7 cellular contexts compared by ENCODE assay signal in genomic region chr2:97589257-97589597, GRCh38. TPM values are rescaled to one million over a fixed set of nuclear protein-coding genes. Genes with fewer than 3 reads are reported as not detected.
DNase-seq lines count a peak whose midpoint lies in the region; ATAC-seq and TF ChIP-seq lines count a peak whose summit lies in the region.
"Not testable (repeated sequence)": the region's sequence is repeated elsewhere in the genome, so short reads cannot be mapped to it uniquely, and the experiment has no call there.

No MANE protein-coding gene starts in this region.

- H3K4me2 ChIP-seq in Karpas-422 (ENCODE audit: low read depth, low read length, poor library complexity, severe bottlenecking) (peak overlapping the region; percentile 64), mammary epithelial cell (ENCODE audit: insufficient read depth, low read depth, low read length) (peak overlapping the region; percentile 32)

- not testable (repeated sequence) for H3K9me3 ChIP-seq in Karpas-422 (ENCODE audit: low read length); mammary epithelial cell (replicated peaks; ENCODE audit: insufficient read depth, low read length); gastroesophageal sphincter

- intact Hi-C loops in mammary epithelial cell (cut with micrococcal nuclease), result not testable (repeated sequence)

- H3K4me3 Mint-ChIP-seq in activated CD4-positive, alpha-beta T cell treated with anti-CD3 and anti-CD28 coated beads, Interleukin-2, amount 10 ng/mL, durations not matched to agents 7 days and 5 days, result peak overlapping the region; percentile 97
- H3K4me3 Mint-ChIP-seq in mesothelial cell of epicardium, result peak overlapping the region; percentile 99

- WGBS in mammary epithelial cell (ENCODE audit: low coverage, missing lambda C conversion rate), result no CpG with 5 or more reads among the region's 14 CpGs
- WGBS in gastroesophageal sphincter (ENCODE audit: low coverage in 1 of 2), 2 donors, result no CpG with 5 or more reads among the region's 14 CpGs

- not testable (repeated sequence) for BruUV-seq in mammary epithelial cell (replicated peaks; lab: Mats Ljungman, UMichigan)

- DNase-seq in Karpas-422; activated CD4-positive, alpha-beta T cell treated with anti-CD3 and anti-CD28 coated beads, Interleukin-2, amount 10 ng/mL, durations not matched to agents 7 days and 5 days; mammary epithelial cell; mesothelial cell of epicardium (ENCODE audit: low spot score in 2 of 2, unreplicated experiment in 2 of 2); skeletal muscle cell (ENCODE audit: low read depth): not testable (repeated sequence)

- not testable (repeated sequence) for TF ChIP-seq EP300 in gastroesophageal sphincter (IDR thresholded peaks at IDR 0.05)

- POLR2A ChIA-PET in activated CD4-positive, alpha-beta T cell treated with anti-CD3 and anti-CD28 coated beads, Interleukin-2, amount 10 ng/mL, durations not matched to agents 7 days and 5 days (lab: Charles Lee), result not testable (repeated sequence)

- not testable (repeated sequence) for H3K36me3 Mint-ChIP-seq in activated CD4-positive, alpha-beta T cell treated with anti-CD3 and anti-CD28 coated beads, Interleukin-2, amount 10 ng/mL, durations not matched to agents 7 days and 5 days (ENCODE audit: low read depth); mesothelial cell of epicardium

- H3K27me3 ChIP-seq in Karpas-422 (ENCODE audit: low read length); mammary epithelial cell (ENCODE audit: insufficient read depth, low read length); gastroesophageal sphincter: not testable (repeated sequence)

- ATAC-seq in gastroesophageal sphincter, result not testable (repeated sequence)

- H3K36me3 ChIP-seq in Karpas-422 (ENCODE audit: insufficient read depth, low read length); mammary epithelial cell (ENCODE audit: insufficient read depth, low read length); gastroesophageal sphincter: not testable (repeated sequence)

- not testable (repeated sequence) for H3K9me2 ChIP-seq in Karpas-422 (replicated peaks; ENCODE audit: insufficient read depth, low read length)

- not testable (repeated sequence) for H3K79me2 ChIP-seq in Karpas-422 (ENCODE audit: low read length); mammary epithelial cell (ENCODE audit: insufficient read depth, low read length)

- TF ChIP-seq POLR2A in gastroesophageal sphincter (IDR thresholded peaks at IDR 0.05), result not testable (repeated sequence)

- H3K27ac ChIP-seq in Karpas-422 (ENCODE audit: low read length), result peak overlapping the region; percentile 77
- peak overlapping the region; percentile 36 for H3K27ac ChIP-seq in mammary epithelial cell (ENCODE audit: insufficient read depth, low read depth, low read length)
- peak overlapping the region; percentile 69 to 97 (median 90) for H3K27ac ChIP-seq in gastroesophageal sphincter

- dilution Hi-C loops in mammary epithelial cell (cut with HindIII; ENCODE audit: low sequenced_read_pairs), result not testable (repeated sequence)

- H3K9ac ChIP-seq in Karpas-422 (ENCODE audit: low read length) (peak overlapping the region; percentile 72), mammary epithelial cell (ENCODE audit: insufficient read depth, low read length) (peak overlapping the region; percentile 60)

- H3K4me1 ChIP-seq in Karpas-422 (ENCODE audit: low read length); mammary epithelial cell (ENCODE audit: insufficient read depth, low read length); gastroesophageal sphincter: not testable (repeated sequence)

- H3K9me3 Mint-ChIP-seq in activated CD4-positive, alpha-beta T cell treated with anti-CD3 and anti-CD28 coated beads, Interleukin-2, amount 10 ng/mL, durations not matched to agents 7 days and 5 days; mesothelial cell of epicardium: not testable (repeated sequence)

- not testable (repeated sequence) for TF ChIP-seq CTCF in GM12875 (IDR thresholded peaks at IDR 0.05; ENCODE audit: borderline replicate concordance, insufficient read depth, low read depth, low read length); mammary epithelial cell (conservative IDR thresholded peaks at IDR 0.05 in 1 of 2, IDR thresholded peaks at IDR 0.05 in 1 of 2; ENCODE audit: extremely low read depth in 1 of 2, insufficient read depth in 1 of 2, low read depth in 1 of 2, low read length in 2 of 2); gastroesophageal sphincter (IDR thresholded peaks at IDR 0.05); mesothelial cell of epicardium (IDR thresholded peaks at IDR 0.05; ENCODE audit: unreplicated experiment)

- CTCF ChIA-PET in activated CD4-positive, alpha-beta T cell treated with anti-CD3 and anti-CD28 coated beads, Interleukin-2, amount 10 ng/mL, durations not matched to agents 7 days and 5 days (lab: Charles Lee), result interaction anchor here (2.8 kb wide), 1 partner anchor 109 kb away, joined by 89 read pairs; no protein-coding TSS in a partner anchor
- CTCF ChIA-PET in mammary epithelial cell (lab: Charles Lee; ENCODE audit: low non-redundant PET), result not testable (repeated sequence)

- H2AFZ ChIP-seq in Karpas-422 (ENCODE audit: low read length), result not testable (repeated sequence)
- peak overlapping the region; percentile 80 for H2AFZ ChIP-seq in mammary epithelial cell (ENCODE audit: low read depth, low read length)

- not testable (repeated sequence) for H3K4me1 Mint-ChIP-seq in activated CD4-positive, alpha-beta T cell treated with anti-CD3 and anti-CD28 coated beads, Interleukin-2, amount 10 ng/mL, durations not matched to agents 7 days and 5 days; mesothelial cell of epicardium

- H3K27me3 Mint-ChIP-seq in activated CD4-positive, alpha-beta T cell treated with anti-CD3 and anti-CD28 coated beads, Interleukin-2, amount 10 ng/mL, durations not matched to agents 7 days and 5 days; mesothelial cell of epicardium (ENCODE audit: low read depth): not testable (repeated sequence)

- not testable (repeated sequence) for H4K20me1 ChIP-seq in Karpas-422 (ENCODE audit: insufficient read depth, low read depth, low read length); mammary epithelial cell (ENCODE audit: insufficient read depth, low read length)

- H3K27ac Mint-ChIP-seq in activated CD4-positive, alpha-beta T cell treated with anti-CD3 and anti-CD28 coated beads, Interleukin-2, amount 10 ng/mL, durations not matched to agents 7 days and 5 days, result peak overlapping the region; percentile 98
- peak overlapping the region; percentile 100 for H3K27ac Mint-ChIP-seq in mesothelial cell of epicardium

- peak overlapping the region; percentile 62 for H3K4me3 ChIP-seq in GM12875 (ENCODE audit: low read depth, low read length)
- H3K4me3 ChIP-seq in Karpas-422 (ENCODE audit: low read length), result peak overlapping the region; percentile 69
- H3K4me3 ChIP-seq in mammary epithelial cell (replicated peaks in 1 of 3; ENCODE audit: insufficient read depth in 1 of 3, low read depth in 2 of 3, low read length in 3 of 3), result peak overlapping the region; percentile 14 to 58 (median 51)
- H3K4me3 ChIP-seq in gastroesophageal sphincter, result peak overlapping the region; percentile 59 to 89
- peak overlapping the region; percentile 59 for H3K4me3 ChIP-seq in skeletal muscle cell (ENCODE audit: low read depth, low read length)

- in situ Hi-C loops in mammary epithelial cell (cut with MboI; ENCODE audit: low sequenced_read_pairs in 2 of 2), result not testable (repeated sequence)

RNA-seq across cellular contexts. Expression of gene ANKRD36B, which starts 0.5 kb away (rescaled TPM):
- 69.9 and 79.2 TPM in 2 replicates for total RNA-seq in Karpas-422 (2014; rRNA removed; shearing (Covaris generic); ENCODE audit: low replicate concordance)
- 10 to 100 TPM; 47.5 to 55.1 TPM for total RNA-seq in activated CD4-positive, alpha-beta T cell treated with anti-CD3 and anti-CD28 coated beads, Interleukin-2, amount 10 ng/mL, durations not matched to agents 7 days and 5 days
- total RNA-seq in mammary epithelial cell (10 to 100 TPM; 22.5 to 45.0 TPM), gastroesophageal sphincter (10 to 100 TPM in 2 of 4 donors, 1 to 10 TPM in 2; 1.7 to 89.7 (median 18.5) TPM), mesothelial cell of epicardium (64.5 to 67.9 TPM (median 67.5 TPM) in 3 replicates)
- polyA plus RNA-seq in mammary epithelial cell, result 3.3 TPM
- polyA minus RNA-seq in mammary epithelial cell, result 22.4 TPM

RNA-seq across cellular contexts. Expression of gene COX5B, which starts 56.6 kb away (rescaled TPM):
- 374 and 606 TPM in 2 replicates for total RNA-seq in Karpas-422 (2014; rRNA removed; shearing (Covaris generic); ENCODE audit: low replicate concordance)
- total RNA-seq in activated CD4-positive, alpha-beta T cell treated with anti-CD3 and anti-CD28 coated beads, Interleukin-2, amount 10 ng/mL, durations not matched to agents 7 days and 5 days, result 100 to 1,000 TPM; 183 to 196 TPM
- 100 to 1,000 TPM; 120 to 181 TPM for total RNA-seq in mammary epithelial cell
- polyA plus RNA-seq in mammary epithelial cell, result 319 TPM
- polyA minus RNA-seq in mammary epithelial cell, result 13.2 TPM
- total RNA-seq in gastroesophageal sphincter, result 100 to 1,000 TPM; 319 to 462 (median 396) TPM
- 144 to 158 TPM (median 151 TPM) in 3 replicates for total RNA-seq in mesothelial cell of epicardium

Comparison
In these comparisons a context has a peak if more than half of its experiments do, and no peak if none do; other contexts are left out.
1. H3K27ac ChIP-seq: peak in every context shown above with its lines; median percentile 90 in gastroesophageal sphincter; 77 in Karpas-422; 36 in mammary epithelial cell.